11 cellular contexts compared by ENCODE assay signal in genomic region chr19:10113592-10113963, GRCh38. TPM values are rescaled to one million over a fixed set of nuclear protein-coding genes. Genes with fewer than 3 reads are reported as not detected.
DNase-seq lines count a peak whose midpoint lies in the region; ATAC-seq and TF ChIP-seq lines count a peak whose summit lies in the region.
"Had no signal": no experiment of that assay in that cellular context is flagged by ENCODE, and none has a peak within 500 bp of the region (broad histone marks: within the 10 kb centered on the region; RNA-seq: fewer than 3 reads in every experiment).

No MANE protein-coding gene starts in this region.

- peaks cover 10% of the 10 kb centered on the region for H3K36me3 Mint-ChIP-seq in neural progenitor cell

- H3K27me3 ChIP-seq in Peyer's patch = no peaks in the 10 kb centered on the region
- no peaks in the 10 kb centered on the region for H3K27me3 ChIP-seq in upper lobe of right lung
- H3K27me3 ChIP-seq in neural progenitor cell = no peaks in the 10 kb centered on the region
- H3K27me3 ChIP-seq: brain microvascular endothelial cell had no signal

- H3F3A ChIP-seq in neural progenitor cell (ENCODE audit: low read depth) = peaks cover 35% of the 10 kb centered on the region

- H3K36me3 ChIP-seq in Peyer's patch = peaks cover 0 to 68% (median 0%) of the 10 kb centered on the region in 3 donors
- peaks cover 74% of the 10 kb centered on the region for H3K36me3 ChIP-seq in upper lobe of right lung
- H3K36me3 ChIP-seq in neural progenitor cell = no peaks in the 10 kb centered on the region

- H3K27ac ChIP-seq in Peyer's patch (peak overlapping the region in 3 of 4 donors; percentile 52 to 80 (median 59)), upper lobe of right lung (no peak overlapping the region), neural progenitor cell (no peak overlapping the region)
- H3K27ac ChIP-seq: brain microvascular endothelial cell, PC-9 had no signal

- no peaks in the 10 kb centered on the region for H3K9me3 ChIP-seq in Peyer's patch
- no peaks in the 10 kb centered on the region for H3K9me3 ChIP-seq in upper lobe of right lung
- H3K9me3 ChIP-seq in neural progenitor cell (ENCODE audit: low read depth) = no peaks in the 10 kb centered on the region

- H3K27me3 Mint-ChIP-seq in neural progenitor cell (ENCODE audit: insufficient read depth, low read depth) = peaks cover 8% of the 10 kb centered on the region

- no peak overlapping the region for H2AFZ ChIP-seq in neural progenitor cell (replicated peaks)
- H2AFZ ChIP-seq: PC-9 had no signal

- H3K9ac ChIP-seq in neural progenitor cell = no peak overlapping the region

- no peaks in the 10 kb centered on the region for H3K9me3 Mint-ChIP-seq in neural progenitor cell

- H3K4me3 ChIP-seq in Peyer's patch (peak overlapping the region in 1 of 4 donors; percentile 4), upper lobe of right lung (no peak overlapping the region), neural progenitor cell (no peak overlapping the region)
- H3K4me3 ChIP-seq: lung, PC-9 had no signal

- H3K4me1 Mint-ChIP-seq in neural progenitor cell = peaks cover under 1% of the 10 kb centered on the region

- no peak overlapping the region for H3K4me2 ChIP-seq in neural progenitor cell
- H3K4me2 ChIP-seq: PC-9 had no signal

- no peak overlapping the region for H3K4me3 Mint-ChIP-seq in neural progenitor cell

- ATAC-seq in upper lobe of right lung = no peak

- TF ChIP-seq CTCF in Peyer's patch (IDR thresholded peaks at IDR 0.05) (no peak), upper lobe of right lung (IDR thresholded peaks at IDR 0.05) (no peak), neural progenitor cell (IDR thresholded peaks at IDR 0.05) (no peak), GM10248 (IDR thresholded peaks at IDR 0.05; ENCODE audit: control extremely low read depth, extremely low read depth, low read depth, missing control alignments) (no peak)

- POLR2A ChIA-PET in GM10248 (lab: Yijun Ruan, JAX) = interaction anchor here (0.6 to 1.9 kb wide), 4 partner anchors 12 to 119 kb away, joined by 3 to 10 read pairs (median 4); no protein-coding TSS in a partner anchor

- H3K4me1 ChIP-seq in Peyer's patch = peaks cover 0 to 30% (median 13%) of the 10 kb centered on the region in 4 donors
- peaks cover 22% of the 10 kb centered on the region for H3K4me1 ChIP-seq in upper lobe of right lung
- H3K4me1 ChIP-seq in neural progenitor cell = no peaks in the 10 kb centered on the region

- peaks cover 8% of the 10 kb centered on the region for H3K79me2 ChIP-seq in neural progenitor cell (ENCODE audit: low read depth)

- peaks cover 17% of the 10 kb centered on the region for H4K20me1 ChIP-seq in neural progenitor cell (ENCODE audit: low read depth)

- no peak overlapping the region for H3K27ac Mint-ChIP-seq in neural progenitor cell

- peak; percentile 33 to 57 for DNase-seq in stimulated activated CD4-positive, alpha-beta T cell treated with anti-CD3 and anti-CD28 coated beads, Interleukin-2, amount 100 ng/mL, for 24 hours
- no peak for DNase-seq in stimulated activated CD4-positive, alpha-beta T cell treated with anti-CD3 and anti-CD28 coated beads, Interleukin-15, amount 100 ng/mL, for 24 hours
- DNase-seq in Peyer's patch (no peak), erythroblast (lab: John Stamatoyannopoulos, UW) (no peak), upper lobe of right lung (peak; percentile 65), neural progenitor cell (ENCODE audit: low spot score) (no peak), cerebellar cortex (ENCODE audit: low spot score) (no peak), GM10248 (ENCODE audit: extremely low spot score) (no peak)
- DNase-seq: brain microvascular endothelial cell, PC-9 had no signal

- TF ChIP-seq POLR2A in Peyer's patch (IDR thresholded peaks at IDR 0.05) (no peak), erythroblast (IDR thresholded peaks at IDR 0.05; ENCODE audit: low read length) (peak; percentile 48)

- CTCF ChIA-PET in GM10248 (lab: Yijun Ruan, JAX) = interaction anchor here (0.5 to 11.7 kb wide), 16 partner anchors 9 to 185 kb away, joined by 3 to 163 read pairs (median 5); partner anchors contain the start of gene ANGPTL6

- intact Hi-C loops in upper lobe of right lung (cut with DNase I) = no loop called here

RNA-seq across cellular contexts. Expression of gene P2RY11, which starts 2.1 kb away (rescaled TPM):
- 10 to 100 TPM in 2 of 4 donors, 1 to 10 TPM in 2; 7.0 to 21.5 (median 11.6) TPM for total RNA-seq in Peyer's patch
- total RNA-seq in upper lobe of right lung = 13.5 TPM
- total RNA-seq in neural progenitor cell (ENCODE audit: low replicate concordance) = 2.2 TPM in 1 of 2 replicates, not detected in the other

RNA-seq across cellular contexts. Expression of gene EIF3G, which starts 6.1 kb away (rescaled TPM):
- total RNA-seq in Peyer's patch (100 to 1,000 TPM; 111 to 220 (median 181) TPM), upper lobe of right lung (175 TPM), neural progenitor cell (ENCODE audit: low replicate concordance) (170 and 215 TPM in 2 replicates)

RNA-seq across cellular contexts. Expression of gene PPAN, which starts 7.4 kb away (rescaled TPM):
- 100 to 1,000 TPM in 1 of 4 donors, 10 to 100 TPM in 3; 11.7 to 147 (median 24.7) TPM for total RNA-seq in Peyer's patch
- total RNA-seq in upper lobe of right lung = 35.2 TPM
- total RNA-seq in neural progenitor cell (ENCODE audit: low replicate concordance) = 6.6 and 23.3 TPM in 2 replicates

RNA-seq across cellular contexts. Expression of gene ANGPTL6, which starts 11.1 kb away (rescaled TPM):
- total RNA-seq in Peyer's patch = 10 to 100 TPM in 1 of 4 donors, 1 to 10 TPM in 3; 1.1 to 19.0 (median 2.5) TPM
- 0.23 TPM for total RNA-seq in upper lobe of right lung
- 0.09 TPM in 1 of 2 replicates, not detected in the other for total RNA-seq in neural progenitor cell (ENCODE audit: low replicate concordance)
- total RNA-seq: PC-9 had no signal

RNA-seq across cellular contexts. Expression of gene SHFL, which starts 27.5 kb away (rescaled TPM):
- 100 to 1,000 TPM in 1 of 4 donors, 10 to 100 TPM in 3; 39.9 to 125 (median 62.7) TPM for total RNA-seq in Peyer's patch
- 52.0 TPM for total RNA-seq in upper lobe of right lung
- total RNA-seq in neural progenitor cell (ENCODE audit: low replicate concordance) = 0.15 and 2.0 TPM in 2 replicates

Comparison
In these comparisons a context has a peak if more than half of its experiments do, and no peak if none do; other contexts are left out.
1. DNase-seq: peak in stimulated activated CD4-positive, alpha-beta T cell treated with anti-CD3 and anti-CD28 coated beads, Interleukin-2, amount 100 ng/mL, for 24 hours (2 of 2) and upper lobe of right lung (single experiment); none in stimulated activated CD4-positive, alpha-beta T cell treated with anti-CD3 and anti-CD28 coated beads, Interleukin-15, amount 100 ng/mL, for 24 hours (single experiment), Peyer's patch (0 of 3), erythroblast (0 of 2), neural progenitor cell (single experiment), cerebellar cortex (single experiment) and GM10248 (single experiment).
2. H3K27ac ChIP-seq: peak in Peyer's patch (3 of 4); none in upper lobe of right lung (single experiment) and neural progenitor cell (single experiment).